19 cellular contexts compared by ENCODE assay signal in the genomic region with DNA sequence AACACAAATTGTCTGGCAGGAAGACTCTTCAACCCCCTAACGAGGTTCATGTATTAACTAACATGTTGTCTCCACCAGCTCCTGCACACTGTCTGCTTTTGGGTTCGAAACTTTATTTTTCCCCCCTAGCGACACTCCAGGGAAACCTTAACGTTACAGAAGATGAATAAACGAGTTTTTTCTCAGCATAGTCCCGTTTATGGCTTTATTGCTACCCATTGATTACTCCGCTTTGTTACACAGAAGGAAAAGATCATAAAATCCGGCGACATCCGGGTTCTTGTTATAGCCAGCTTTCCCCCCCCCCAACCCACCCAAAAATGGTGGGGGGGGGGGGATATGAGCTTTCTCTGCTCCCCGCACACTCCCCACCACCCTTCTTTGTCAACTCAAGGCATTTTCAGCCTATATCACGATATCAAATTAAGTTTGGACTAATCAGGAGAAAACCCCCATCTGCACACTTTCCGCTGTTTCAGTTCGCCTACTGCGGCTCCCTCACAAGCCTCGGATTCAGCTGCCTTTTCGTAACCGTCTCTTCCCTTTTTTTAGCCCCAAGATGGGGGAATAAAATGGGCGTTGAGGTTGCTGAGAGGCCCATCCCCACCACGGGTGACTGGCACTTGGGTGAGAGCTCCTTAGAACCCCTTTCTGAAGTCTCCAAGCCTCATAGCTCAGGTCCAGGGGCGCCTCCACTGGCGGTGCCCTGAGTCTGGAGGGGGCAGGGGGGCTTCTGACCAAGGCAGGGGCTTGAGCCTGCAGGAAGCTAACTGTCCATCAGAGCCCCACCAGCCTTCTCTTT. TPM values are rescaled to one million over a fixed set of nuclear protein-coding genes. Genes with fewer than 3 reads are reported as not detected.
DNase-seq lines count a peak whose midpoint lies in the region; ATAC-seq and TF ChIP-seq lines count a peak whose summit lies in the region.
"Had no signal": no experiment of that assay in that cellular context is flagged by ENCODE, and none has a peak within 500 bp of the region (broad histone marks: within the 10 kb centered on the region; RNA-seq: fewer than 3 reads in every experiment).

No MANE protein-coding gene starts in this region.

- H3K4me3 Mint-ChIP-seq in stimulated activated naive CD8-positive, alpha-beta T cell treated with anti-CD3 and anti-CD28 coated beads, Interleukin-15, amount 100 ng/mL, for 72 hours: peak overlapping the region; percentile 61 to 64
- peak overlapping the region in 3 of 5 experiments; percentile 63 to 74 (median 73) for H3K4me3 Mint-ChIP-seq in brain
- peak overlapping the region; percentile 91 for H3K4me3 Mint-ChIP-seq in nephron progenitor cell

- H3K36me3 Mint-ChIP-seq in brain: no peaks in the 10 kb centered on the region
- H3K36me3 Mint-ChIP-seq in nephron progenitor cell (ENCODE audit: low read depth): peaks cover 36% of the 10 kb centered on the region

- no peak for TF ChIP-seq EP300 in gastroesophageal sphincter (IDR thresholded peaks at IDR 0.05)

- TF ChIP-seq POLR2A in gastroesophageal sphincter (IDR thresholded peaks at IDR 0.05): no peak

- peaks cover 49% of the 10 kb centered on the region for H3K4me1 Mint-ChIP-seq in stimulated activated naive CD8-positive, alpha-beta T cell treated with anti-CD3 and anti-CD28 coated beads, Interleukin-15, amount 100 ng/mL, for 72 hours
- H3K4me1 Mint-ChIP-seq in brain (peaks cover 51% of the 10 kb centered on the region), nephron progenitor cell (peaks cover 96% of the 10 kb centered on the region)

- no peak overlapping the region for H3K27ac ChIP-seq in gastroesophageal sphincter
- H3K27ac ChIP-seq: uterus had no signal

- intact Hi-C loops in head of caudate nucleus (cut with DNase I): no loop called here

- ATAC-seq in stimulated activated naive CD8-positive, alpha-beta T cell treated with anti-CD3 and anti-CD28 coated beads, Interleukin-15, amount 100 ng/mL, for 72 hours: no peak
- ATAC-seq in stimulated activated naive CD8-positive, alpha-beta T cell treated with anti-CD3 and anti-CD28 coated beads, Interleukin-15, Interleukin-2, amounts not matched to agents 100 U/mL and 50 U/mL, for 24 hours: no peak
- ATAC-seq in HG02884 (IDR thresholded peaks at IDR 0.05; ENCODE audit: unreplicated experiment) (no peak), gastroesophageal sphincter (no peak)
- ATAC-seq: activated CD4-positive, CD25-positive, alpha-beta regulatory T cell treated with anti-CD3 and anti-CD28 coated beads, Interleukin-2, amount 50 U/mL, for 24 hours; Right ventricle myocardium inferior had no signal

- H3K4me1 ChIP-seq in gastroesophageal sphincter: peaks cover 0 to 20% (median 0%) of the 10 kb centered on the region in 3 donors
- H3K4me1 ChIP-seq: uterus had no signal

- H3K36me3 ChIP-seq in gastroesophageal sphincter: no peaks in the 10 kb centered on the region
- H3K36me3 ChIP-seq: uterus had no signal

- H3K27ac Mint-ChIP-seq in stimulated activated naive CD8-positive, alpha-beta T cell treated with anti-CD3 and anti-CD28 coated beads, Interleukin-15, amount 100 ng/mL, for 72 hours: no peak overlapping the region
- H3K27ac Mint-ChIP-seq in brain (peak overlapping the region in 3 of 5 experiments; percentile 66 to 88 (median 82)), nephron progenitor cell (peak overlapping the region; percentile 99)

- TF ChIP-seq CTCF in brain (conservative IDR thresholded peaks at IDR 0.05) (no peak), nephron progenitor cell (IDR thresholded peaks at IDR 0.05) (no peak), gastroesophageal sphincter (IDR thresholded peaks at IDR 0.05) (no peak)

- H3K9me3 Mint-ChIP-seq in stimulated activated naive CD8-positive, alpha-beta T cell treated with anti-CD3 and anti-CD28 coated beads, Interleukin-15, amount 100 ng/mL, for 72 hours: no peaks in the 10 kb centered on the region
- H3K9me3 Mint-ChIP-seq in brain (peaks cover 0 to 5% (median 0%) of the 10 kb centered on the region in 5 experiments), nephron progenitor cell (no peaks in the 10 kb centered on the region)

- DNase-seq in stimulated activated naive CD8-positive, alpha-beta T cell treated with anti-CD3 and anti-CD28 coated beads, Interleukin-15, amount 100 ng/mL, for 72 hours: no peak
- no peak for DNase-seq in stimulated activated naive CD8-positive, alpha-beta T cell treated with anti-CD3 and anti-CD28 coated beads, Interleukin-15, Interleukin-2, amounts not matched to agents 100 U/mL and 50 U/mL, for 24 hours
- DNase-seq in nephron progenitor cell (peak; percentile 40), head of caudate nucleus (no peak), HK-2 (ENCODE audit: unreplicated experiment) (no peak)
- DNase-seq: cortex of kidney; glutamatergic neuron; NCI-H1092 treated with DMSO at 0.1 percent for 48 hours; NCI-H82; nucleus accumbens; stimulated activated CD4-positive, alpha-beta T cell treated with anti-CD3 and anti-CD28 coated beads, Interleukin-12 subunit alpha, Interleukin-12 subunit beta, amount 100 ng/mL, for 4 hours; stimulated activated naive CD4-positive, alpha-beta T cell treated with Interleukin-2 at 50 U/mL for 16 hours; T-helper 2 cell; uterus had no signal

- 16 to 33% methylated on average over 14 to 19 of the region's 22 CpGs for WGBS in gastroesophageal sphincter (ENCODE audit: low coverage in 1 of 2), 2 donors

- H3K27me3 Mint-ChIP-seq in stimulated activated naive CD8-positive, alpha-beta T cell treated with anti-CD3 and anti-CD28 coated beads, Interleukin-15, amount 100 ng/mL, for 72 hours: peaks cover 100% of the 10 kb centered on the region
- peaks cover 100% of the 10 kb centered on the region for H3K27me3 Mint-ChIP-seq in brain
- H3K27me3 Mint-ChIP-seq in nephron progenitor cell (ENCODE audit: low read depth, poor library complexity): peaks cover 5% of the 10 kb centered on the region

- peaks cover 100% of the 10 kb centered on the region for H3K27me3 ChIP-seq in gastroesophageal sphincter

- H3K9me3 ChIP-seq in gastroesophageal sphincter: no peaks in the 10 kb centered on the region
- H3K9me3 ChIP-seq: uterus had no signal

- H3K4me3 ChIP-seq in gastroesophageal sphincter: no peak overlapping the region
- H3K4me3 ChIP-seq: uterus had no signal

RNA-seq across cellular contexts. Expression of a gene that starts 1.4 kb away (rescaled TPM):
- polyA plus RNA-seq in brain (ENCODE audit: insufficient read depth, low read depth, low replicate concordance): not detected
- under 1 TPM in 1 of 4 donors, not detected in 3; 0.50 TPM for total RNA-seq in gastroesophageal sphincter

RNA-seq across cellular contexts. Expression of a gene that starts 6.0 kb away (rescaled TPM):
- not detected for polyA plus RNA-seq in brain (ENCODE audit: insufficient read depth, low read depth, low replicate concordance)
- 1 to 10 TPM in 2 of 4 donors, under 1 TPM in 1, not detected in 1; 0.31 to 3.3 (median 1.3) TPM for total RNA-seq in gastroesophageal sphincter
- total RNA-seq: Right ventricle myocardium inferior had no signal

RNA-seq across cellular contexts. Expression of a gene that starts 18.1 kb away (rescaled TPM):
- not detected for polyA plus RNA-seq in brain (ENCODE audit: insufficient read depth, low read depth, low replicate concordance)
- under 1 TPM in 2 of 4 donors, not detected in 2; 0.15 to 0.40 TPM for total RNA-seq in gastroesophageal sphincter
- total RNA-seq: Right ventricle myocardium inferior had no signal

RNA-seq across cellular contexts. Expression of a gene that starts 26.8 kb away (rescaled TPM):
- not detected for polyA plus RNA-seq in brain (ENCODE audit: insufficient read depth, low read depth, low replicate concordance)
- total RNA-seq in gastroesophageal sphincter: 1 to 10 TPM in 3 of 4 donors, under 1 TPM in 1; 0.69 to 5.7 (median 2.7) TPM
- total RNA-seq: Right ventricle myocardium inferior had no signal

RNA-seq across cellular contexts. Expression of a gene that starts 26.9 kb away (rescaled TPM):
- polyA plus RNA-seq in brain (ENCODE audit: insufficient read depth, low read depth, low replicate concordance): not detected
- not detected for total RNA-seq in gastroesophageal sphincter
- total RNA-seq: Right ventricle myocardium inferior had no signal

Comparison
In these comparisons a context has a peak if more than half of its experiments do, and no peak if none do; other contexts are left out.
1. H3K27ac Mint-ChIP-seq: peak in brain (3 of 5) and nephron progenitor cell (single experiment); none in stimulated activated naive CD8-positive, alpha-beta T cell treated with anti-CD3 and anti-CD28 coated beads, Interleukin-15, amount 100 ng/mL, for 72 hours (0 of 2).
2. Peak in every context shown above with its lines, with median percentiles within 50 percentile points of each other: H3K4me3 Mint-ChIP-seq.